Comparison of ENCODE assay signal across 2 cellular contexts in the genomic region with DNA sequence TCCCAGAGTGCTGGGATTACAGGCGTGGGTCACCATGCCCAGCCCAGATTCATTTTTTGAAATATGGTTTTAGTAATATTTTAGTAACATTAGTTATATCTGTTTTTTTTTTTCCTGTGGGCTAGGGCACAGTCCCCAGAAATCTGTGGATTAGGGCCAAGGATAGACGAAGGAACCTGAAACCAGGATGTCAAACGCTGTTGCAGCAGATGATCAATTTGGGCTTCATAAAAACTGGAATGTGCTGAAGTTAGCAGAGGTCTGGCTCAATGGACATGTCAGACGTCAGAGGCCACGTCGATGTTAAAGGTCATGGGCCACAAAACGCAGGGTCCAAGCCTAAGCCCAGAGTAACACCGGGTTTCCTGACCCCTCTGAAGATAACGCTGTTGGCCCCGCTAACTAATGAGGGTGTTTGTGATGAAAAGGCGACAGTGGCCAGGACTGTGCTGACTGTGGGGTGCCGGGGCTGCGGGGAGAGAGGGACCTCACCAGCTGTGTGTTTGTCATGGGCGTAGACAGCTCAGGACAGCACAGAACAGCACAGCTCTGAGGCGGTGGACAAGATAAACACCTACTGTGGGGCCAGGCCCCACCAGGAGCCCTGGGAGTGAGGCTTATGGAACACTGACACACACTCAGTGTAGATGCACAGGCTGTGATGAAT.
TF ChIP-seq lines count a peak whose summit lies in the region.

No MANE protein-coding gene starts in this region.

TF ChIP-seq in SK-N-SH treated with all-trans-retinoic acid at 6 μM for 48 hours, 23 proteins besides CTCF, POLR2A, EP300 and RAD21:
- TF ChIP-seq, protein P1, sequence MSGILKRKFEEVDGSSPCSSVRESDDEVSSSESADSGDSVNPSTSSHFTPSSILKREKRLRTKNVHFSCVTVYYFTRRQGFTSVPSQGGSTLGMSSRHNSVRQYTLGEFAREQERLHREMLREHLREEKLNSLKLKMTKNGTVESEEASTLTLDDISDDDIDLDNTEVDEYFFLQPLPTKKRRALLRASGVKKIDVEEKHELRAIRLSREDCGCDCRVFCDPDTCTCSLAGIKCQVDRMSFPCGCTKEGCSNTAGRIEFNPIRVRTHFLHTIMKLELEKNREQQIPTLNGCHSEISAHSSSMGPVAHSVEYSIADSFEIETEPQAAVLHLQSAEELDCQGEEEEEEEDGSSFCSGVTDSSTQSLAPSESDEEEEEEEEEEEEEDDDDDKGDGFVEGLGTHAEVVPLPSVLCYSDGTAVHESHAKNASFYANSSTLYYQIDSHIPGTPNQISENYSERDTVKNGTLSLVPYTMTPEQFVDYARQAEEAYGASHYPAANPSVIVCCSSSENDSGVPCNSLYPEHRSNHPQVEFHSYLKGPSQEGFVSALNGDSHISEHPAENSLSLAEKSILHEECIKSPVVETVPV (CRISPR knock-in tag; IDR thresholded peaks at IDR 0.05) = no peak
- TF ChIP-seq ISL1 (CRISPR knock-in tag; IDR thresholded peaks at IDR 0.05) (no peak), TCF4 (CRISPR knock-in tag; IDR thresholded peaks at IDR 0.05; ENCODE audit: borderline replicate concordance) (no peak), ZNF8 (CRISPR knock-in tag; IDR thresholded peaks at IDR 0.05) (no peak), RARB (CRISPR knock-in tag; IDR thresholded peaks at IDR 0.05) (no peak), CSDC2 (CRISPR knock-in tag; IDR thresholded peaks at IDR 0.05) (no peak), SNAI2 (CRISPR knock-in tag; IDR thresholded peaks at IDR 0.05) (no peak), ZNF565 (CRISPR knock-in tag; conservative IDR thresholded peaks at IDR 0.05; ENCODE audit: low read depth) (no peak), PATZ1 (CRISPR knock-in tag; IDR thresholded peaks at IDR 0.05; ENCODE audit: borderline replicate concordance) (no peak)

TF ChIP-seq in SK-N-SH, 30 proteins besides CTCF, POLR2A, EP300 and RAD21:
- TF ChIP-seq ZBTB33 (IDR thresholded peaks at IDR 0.05; ENCODE audit: borderline replicate concordance, low read depth) = no peak
- no peak for TF ChIP-seq POLR2AphosphoS5 (IDR thresholded peaks at IDR 0.05; ENCODE audit: low read depth, low read length)
- no peak for TF ChIP-seq NRF1 (IDR thresholded peaks at IDR 0.05; ENCODE audit: low read depth, low read length)
- no peak for TF ChIP-seq USF2 (IDR thresholded peaks at IDR 0.05; ENCODE audit: borderline replicate concordance, low read depth, low read length)
- TF ChIP-seq ELF1 (IDR thresholded peaks at IDR 0.05) = no peak
TF ChIP-seq in SK-N-SH: peak in this region for 0.
